Comparison of ENCODE assay signal across 19 cellular contexts in the genomic region with DNA sequence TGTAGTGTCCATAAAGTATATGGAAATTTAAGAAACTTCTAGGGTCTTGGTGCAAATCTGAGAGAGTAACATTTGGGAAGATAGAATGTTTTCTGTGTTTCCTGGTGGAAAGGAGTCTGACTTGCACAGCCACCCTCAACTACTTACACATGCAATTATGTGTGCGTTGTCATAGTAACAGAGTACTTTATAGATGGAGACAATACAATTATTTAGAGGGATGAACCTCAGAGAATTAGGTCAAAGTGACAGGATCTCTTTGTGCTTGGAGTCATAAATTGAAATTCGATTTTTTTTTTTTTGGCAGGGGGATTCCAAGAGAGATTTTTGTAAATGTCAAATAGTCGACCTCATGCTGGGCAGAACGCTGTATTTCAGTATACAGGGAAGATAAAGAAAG. TPM values are rescaled to one million over a fixed set of nuclear protein-coding genes. Genes with fewer than 3 reads are reported as not detected.
DNase-seq lines count a peak whose midpoint lies in the region; ATAC-seq and TF ChIP-seq lines count a peak whose summit lies in the region.
"Had no signal": no experiment of that assay in that cellular context is flagged by ENCODE, and none has a peak within 500 bp of the region (broad histone marks: within the 10 kb centered on the region; RNA-seq: fewer than 3 reads in every experiment).

No MANE protein-coding gene starts in this region.

- TF ChIP-seq CTCF in GM23338 (conservative IDR thresholded peaks at IDR 0.05; ENCODE audit: low read depth in 2 of 2) (no peak), CD14-positive monocyte (IDR thresholded peaks at IDR 0.05) (no peak), osteocyte (IDR thresholded peaks at IDR 0.05) (no peak)

- H2AFZ ChIP-seq in GM23338, result no peak overlapping the region

- no peak overlapping the region for H3K27ac Mint-ChIP-seq in GM23338
- H3K27ac Mint-ChIP-seq in CD14-positive monocyte, result no peak overlapping the region
- H3K27ac Mint-ChIP-seq in osteocyte (ENCODE audit: unreplicated experiment), result no peak overlapping the region

- peaks cover 42% of the 10 kb centered on the region for H3K4me1 Mint-ChIP-seq in GM23338
- no peaks in the 10 kb centered on the region for H3K4me1 Mint-ChIP-seq in CD14-positive monocyte
- no peaks in the 10 kb centered on the region for H3K4me1 Mint-ChIP-seq in osteocyte (ENCODE audit: unreplicated experiment)

- intact Hi-C loops in CD14-positive monocyte (cut with micrococcal nuclease), result no loop called here

- peaks cover 4% of the 10 kb centered on the region for H3K27me3 Mint-ChIP-seq in GM23338 (ENCODE audit: insufficient read depth, low read depth, poor library complexity)
- no peaks in the 10 kb centered on the region for H3K27me3 Mint-ChIP-seq in CD14-positive monocyte (ENCODE audit: low read depth in 3 of 3)
- H3K27me3 Mint-ChIP-seq in osteocyte (ENCODE audit: unreplicated experiment), result peaks cover 23% of the 10 kb centered on the region

- peaks cover 39% of the 10 kb centered on the region for H3K4me1 ChIP-seq in GM23338 (ENCODE audit: insufficient read depth)
- H3K4me1 ChIP-seq: A549; BLaER1 treated with 17β-estradiol and CSF1 and Interleukin-3, amounts not matched to agents 10 nM and 100 nM; SJSA1 had no signal

- no peak for ATAC-seq in GM23338
- ATAC-seq in HG03378 (IDR thresholded peaks at IDR 0.05; ENCODE audit: unreplicated experiment), result no peak
- ATAC-seq: A549 had no signal

- no peaks in the 10 kb centered on the region for H3K36me3 Mint-ChIP-seq in GM23338 (ENCODE audit: low read depth)
- H3K36me3 Mint-ChIP-seq in CD14-positive monocyte, result no peaks in the 10 kb centered on the region
- H3K36me3 Mint-ChIP-seq in osteocyte (ENCODE audit: unreplicated experiment), result no peaks in the 10 kb centered on the region

- no peaks in the 10 kb centered on the region for H4K20me1 ChIP-seq in GM23338 (replicated peaks; ENCODE audit: insufficient read depth)
- H4K20me1 ChIP-seq: BLaER1 treated with 17β-estradiol and CSF1 and Interleukin-3, amounts not matched to agents 10 nM and 100 nM had no signal

- H3K9me3 Mint-ChIP-seq in GM23338 (no peaks in the 10 kb centered on the region), CD14-positive monocyte (peaks cover 0 to 16% (median 5%) of the 10 kb centered on the region in 7 donors), osteocyte (ENCODE audit: unreplicated experiment) (no peaks in the 10 kb centered on the region)

- no peaks in the 10 kb centered on the region; the same call in 1 of the 2 replicates for H3K9me2 ChIP-seq in GM23338 (ENCODE audit: insufficient read depth)

- no peak overlapping the region for H3K4me3 Mint-ChIP-seq in GM23338
- H3K4me3 Mint-ChIP-seq in CD14-positive monocyte, result no peak overlapping the region
- no peak overlapping the region for H3K4me3 Mint-ChIP-seq in osteocyte (ENCODE audit: unreplicated experiment)

- H3K4me2 ChIP-seq in GM23338, result peak overlapping the region; percentile 53
- H3K4me2 ChIP-seq: A549; BLaER1 treated with 17β-estradiol and CSF1 and Interleukin-3, amounts not matched to agents 10 nM and 100 nM; PC-9 had no signal

- no peak overlapping the region for H3K27ac ChIP-seq in GM23338 (ENCODE audit: low read depth)
- H3K27ac ChIP-seq: A549; BLaER1 treated with 17β-estradiol and CSF1 and Interleukin-3, amounts not matched to agents 10 nM and 100 nM; PC-9; SJSA1 had no signal

- no peaks in the 10 kb centered on the region for H3K36me3 ChIP-seq in GM23338 (ENCODE audit: insufficient read depth)
- H3K36me3 ChIP-seq: BLaER1 treated with 17β-estradiol and CSF1 and Interleukin-3, amounts not matched to agents 10 nM and 100 nM; SJSA1 had no signal

- DNase-seq in GM23338 (ENCODE audit: low spot score) (peak; percentile 2), NCI-H1417 (lab: John Stamatoyannopoulos, UW) (peak in 2 of 3 experiments; percentile 72 to 86), NCI-H69 (lab: John Stamatoyannopoulos, UW) (peak; percentile 45), foreskin melanocyte (peak; percentile 4), CD14-positive monocyte (ENCODE audit: low spot score) (no peak), DMS79 (lab: John Stamatoyannopoulos, UW) (no peak), osteocyte (ENCODE audit: extremely low spot score, unreplicated experiment) (no peak)
- DNase-seq: DND-41, GDM1, IMR-90, Kasumi-1, NCI-H2081 treated with DMSO at 0.1 percent for 48 hours, NCI-H446, NCI-H82, PC-9 had no signal

- peak overlapping the region; percentile 26 for H3K4me3 ChIP-seq in GM23338
- H3K4me3 ChIP-seq: A549; BLaER1 treated with 17β-estradiol and CSF1 and Interleukin-3, amounts not matched to agents 10 nM and 100 nM; PC-9; SJSA1 had no signal

- H3K79me2 ChIP-seq in GM23338 (replicated peaks; ENCODE audit: insufficient read depth), result no peaks in the 10 kb centered on the region

- H3K27me3 ChIP-seq in GM23338 (ENCODE audit: insufficient read depth), result no peaks in the 10 kb centered on the region
- H3K27me3 ChIP-seq: BLaER1 treated with 17β-estradiol and CSF1 and Interleukin-3, amounts not matched to agents 10 nM and 100 nM; SJSA1 had no signal

- H3F3A ChIP-seq in GM23338 (replicated peaks; ENCODE audit: low read depth), result 0 out of 2 replicates have a peak, but pooled peaks cover 2% of the 10 kb centered on the region

TF ChIP-seq in GM23338, 12 proteins besides CTCF, POLR2A, EP300 and RAD21 (continues in another document):
- TF ChIP-seq ZNF331 (CRISPR knock-in tag; IDR thresholded peaks at IDR 0.05; ENCODE audit: low read depth) (no peak), POLR2AphosphoS5 (IDR thresholded peaks at IDR 0.05; ENCODE audit: low read depth) (no peak), NANOG (IDR thresholded peaks at IDR 0.05; ENCODE audit: borderline replicate concordance) (no peak), EZH2phosphoT487 (IDR thresholded peaks at IDR 0.05; ENCODE audit: unreplicated experiment) (no peak), JUNB (IDR thresholded peaks at IDR 0.05; ENCODE audit: unreplicated experiment) (no peak), EZH2 (IDR thresholded peaks at IDR 0.05; ENCODE audit: low read depth, unreplicated experiment) (no peak)
- TF ChIP-seq, protein P1, sequence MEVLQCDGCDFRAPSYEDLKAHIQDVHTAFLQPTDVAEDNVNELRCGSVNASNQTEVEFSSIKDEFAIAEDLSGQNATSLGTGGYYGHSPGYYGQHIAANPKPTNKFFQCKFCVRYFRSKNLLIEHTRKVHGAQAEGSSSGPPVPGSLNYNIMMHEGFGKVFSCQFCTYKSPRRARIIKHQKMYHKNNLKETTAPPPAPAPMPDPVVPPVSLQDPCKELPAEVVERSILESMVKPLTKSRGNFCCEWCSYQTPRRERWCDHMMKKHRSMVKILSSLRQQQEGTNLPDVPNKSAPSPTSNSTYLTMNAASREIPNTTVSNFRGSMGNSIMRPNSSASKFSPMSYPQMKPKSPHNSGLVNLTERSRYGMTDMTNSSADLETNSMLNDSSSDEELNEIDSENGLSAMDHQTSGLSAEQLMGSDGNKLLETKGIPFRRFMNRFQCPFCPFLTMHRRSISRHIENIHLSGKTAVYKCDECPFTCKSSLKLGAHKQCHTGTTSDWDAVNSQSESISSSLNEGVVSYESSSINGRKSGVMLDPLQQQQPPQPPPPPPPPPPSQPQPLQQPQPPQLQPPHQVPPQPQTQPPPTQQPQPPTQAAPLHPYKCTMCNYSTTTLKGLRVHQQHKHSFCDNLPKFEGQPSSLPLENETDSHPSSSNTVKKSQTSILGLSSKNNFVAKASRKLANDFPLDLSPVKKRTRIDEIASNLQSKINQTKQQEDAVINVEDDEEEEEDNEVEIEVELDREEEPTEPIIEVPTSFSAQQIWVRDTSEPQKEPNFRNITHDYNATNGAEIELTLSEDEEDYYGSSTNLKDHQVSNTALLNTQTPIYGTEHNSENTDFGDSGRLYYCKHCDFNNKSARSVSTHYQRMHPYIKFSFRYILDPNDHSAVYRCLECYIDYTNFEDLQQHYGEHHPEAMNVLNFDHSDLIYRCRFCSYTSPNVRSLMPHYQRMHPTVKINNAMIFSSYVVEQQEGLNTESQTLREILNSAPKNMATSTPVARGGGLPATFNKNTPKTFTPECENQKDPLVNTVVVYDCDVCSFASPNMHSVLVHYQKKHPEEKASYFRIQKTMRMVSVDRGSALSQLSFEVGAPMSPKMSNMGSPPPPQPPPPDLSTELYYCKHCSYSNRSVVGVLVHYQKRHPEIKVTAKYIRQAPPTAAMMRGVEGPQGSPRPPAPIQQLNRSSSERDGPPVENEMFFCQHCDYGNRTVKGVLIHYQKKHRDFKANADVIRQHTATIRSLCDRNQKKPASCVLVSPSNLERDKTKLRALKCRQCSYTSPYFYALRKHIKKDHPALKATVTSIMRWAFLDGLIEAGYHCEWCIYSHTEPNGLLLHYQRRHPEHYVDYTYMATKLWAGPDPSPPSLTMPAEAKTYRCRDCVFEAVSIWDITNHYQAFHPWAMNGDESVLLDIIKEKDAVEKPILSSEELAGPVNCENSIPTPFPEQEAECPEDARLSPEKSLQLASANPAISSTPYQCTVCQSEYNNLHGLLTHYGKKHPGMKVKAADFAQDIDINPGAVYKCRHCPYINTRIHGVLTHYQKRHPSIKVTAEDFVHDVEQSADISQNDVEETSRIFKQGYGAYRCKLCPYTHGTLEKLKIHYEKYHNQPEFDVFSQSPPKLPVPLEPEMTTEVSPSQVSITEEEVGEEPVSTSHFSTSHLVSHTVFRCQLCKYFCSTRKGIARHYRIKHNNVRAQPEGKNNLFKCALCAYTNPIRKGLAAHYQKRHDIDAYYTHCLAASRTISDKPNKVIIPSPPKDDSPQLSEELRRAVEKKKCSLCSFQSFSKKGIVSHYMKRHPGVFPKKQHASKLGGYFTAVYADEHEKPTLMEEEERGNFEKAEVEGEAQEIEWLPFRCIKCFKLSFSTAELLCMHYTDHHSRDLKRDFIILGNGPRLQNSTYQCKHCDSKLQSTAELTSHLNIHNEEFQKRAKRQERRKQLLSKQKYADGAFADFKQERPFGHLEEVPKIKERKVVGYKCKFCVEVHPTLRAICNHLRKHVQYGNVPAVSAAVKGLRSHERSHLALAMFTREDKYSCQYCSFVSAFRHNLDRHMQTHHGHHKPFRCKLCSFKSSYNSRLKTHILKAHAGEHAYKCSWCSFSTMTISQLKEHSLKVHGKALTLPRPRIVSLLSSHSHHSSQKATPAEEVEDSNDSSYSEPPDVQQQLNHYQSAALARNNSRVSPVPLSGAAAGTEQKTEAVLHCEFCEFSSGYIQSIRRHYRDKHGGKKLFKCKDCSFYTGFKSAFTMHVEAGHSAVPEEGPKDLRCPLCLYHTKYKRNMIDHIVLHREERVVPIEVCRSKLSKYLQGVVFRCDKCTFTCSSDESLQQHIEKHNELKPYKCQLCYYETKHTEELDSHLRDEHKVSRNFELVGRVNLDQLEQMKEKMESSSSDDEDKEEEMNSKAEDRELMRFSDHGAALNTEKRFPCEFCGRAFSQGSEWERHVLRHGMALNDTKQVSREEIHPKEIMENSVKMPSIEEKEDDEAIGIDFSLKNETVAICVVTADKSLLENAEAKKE (CRISPR knock-in tag; IDR thresholded peaks at IDR 0.05), result no peak

RNA-seq across cellular contexts. Expression of a gene that starts 0.8 kb away (rescaled TPM):
- total RNA-seq in GM23338 (2014; rRNA removed; shearing (Covaris generic)), result not detected in 2 replicates
- not detected in 2 replicates for polyA plus RNA-seq in GM23338 (2016; fragmentation: Nextera tagmentation; extraction: Ambion mirVana)
- not detected for polyA plus RNA-seq in CD14-positive monocyte
- total RNA-seq in osteocyte, result not detected in 2 replicates
- total RNA-seq: IMR-90, PC-9, SJSA1 had no signal
- polyA plus RNA-seq: A549, IMR-90 had no signal

Comparison
In these comparisons a context has a peak if more than half of its experiments do, and no peak if none do; other contexts are left out.
1. DNase-seq: peak in GM23338 (single experiment), NCI-H1417 (2 of 3), NCI-H69 (single experiment) and foreskin melanocyte (single experiment); none in CD14-positive monocyte (single experiment), DMS79 (single experiment) and osteocyte (single experiment).